In genomic region chr10:132132391-132132841, GRCh38 we compare ENCODE assay signal across 17 cellular contexts. TPM values are rescaled to one million over a fixed set of nuclear protein-coding genes. Genes with fewer than 3 reads are reported as not detected.
DNase-seq lines count a peak whose midpoint lies in the region; ATAC-seq and TF ChIP-seq lines count a peak whose summit lies in the region.
"Had no signal": no experiment of that assay in that cellular context is flagged by ENCODE, and none has a peak within 500 bp of the region (broad histone marks: within the 10 kb centered on the region; RNA-seq: fewer than 3 reads in every experiment).

No MANE protein-coding gene starts in this region.

- no peak for TF ChIP-seq POLR2A in uterus (IDR thresholded peaks at IDR 0.05)

- WGBS in psoas muscle, 3 donors, result 27 to 34% (median 30%) methylated on average over 18 of the region's 18 CpGs

- H3K27me3 Mint-ChIP-seq in activated T-helper 17 cell treated with anti-CD3 and anti-CD28 coated beads, Interleukin-2, amount 50 U/mL, for 72 hours, result peaks cover 21% of the 10 kb centered on the region

- H3K27me3 ChIP-seq in psoas muscle (ENCODE audit: insufficient read depth in 3 of 3, low read length in 2 of 3) (no peaks in the 10 kb centered on the region), uterus (no peaks in the 10 kb centered on the region)
- H3K27me3 ChIP-seq: adrenal gland had no signal

- H3K4me3 ChIP-seq in psoas muscle (peak overlapping the region; percentile 1), uterus (no peak overlapping the region)
- H3K4me3 ChIP-seq: A549, adrenal gland, upper lobe of right lung had no signal

- H3K36me3 Mint-ChIP-seq in activated T-helper 17 cell treated with anti-CD3 and anti-CD28 coated beads, Interleukin-2, amount 50 U/mL, for 72 hours (ENCODE audit: low read depth), result no peaks in the 10 kb centered on the region

- DNase-seq in NCI-H748 (lab: John Stamatoyannopoulos, UW; ENCODE audit: unreplicated experiment) (peak; percentile 26), NCI-H748 treated with DMSO at 0.1 percent for 48 hours (lab: John Stamatoyannopoulos, UW) (no peak), NCI-H69 (lab: John Stamatoyannopoulos, UW) (peak; percentile 67), left cardiac atrium (peak; percentile 14), psoas muscle (peak; percentile 6 to 50), T-helper 1 cell (no peak), uterus (no peak)
- DNase-seq: activated CD4-positive, alpha-beta memory T cell treated with anti-CD3 and anti-CD28 coated beads, Interleukin-2, amount 10 ng/mL, durations not matched to agents 7 days and 5 days; activated T-cell treated with anti-CD3 and anti-CD28 coated beads, Interleukin-2, amount 50 U/mL, for 48 hours; NCI-H1105 treated with DMSO at 0.1 percent for 48 hours; stimulated activated CD4-positive, alpha-beta T cell treated with anti-CD3 and anti-CD28 coated beads, Interleukin-12 subunit alpha, Interleukin-12 subunit beta, amount 100 ng/mL, for 4 hours; stimulated activated naive CD4-positive, alpha-beta T cell had no signal

- H3K4me1 ChIP-seq in psoas muscle, result no peaks in the 10 kb centered on the region
- no peaks in the 10 kb centered on the region for H3K4me1 ChIP-seq in uterus
- H3K4me1 ChIP-seq: A549, adrenal gland, upper lobe of right lung had no signal

- intact Hi-C loops in left cardiac atrium (cut with DNase I) (no loop called here), psoas muscle (cut with DNase I) (no loop called here), uterus (cut with DNase I; ENCODE audit: low total_unique reads) (no loop called here)

- no peak overlapping the region for H3K27ac ChIP-seq in psoas muscle
- H3K27ac ChIP-seq in uterus, result no peak overlapping the region
- H3K27ac ChIP-seq: A549, upper lobe of right lung had no signal

- no peaks in the 10 kb centered on the region for H3K9me3 ChIP-seq in psoas muscle
- H3K9me3 ChIP-seq in uterus, result no peaks in the 10 kb centered on the region
- H3K9me3 ChIP-seq: A549, adrenal gland, upper lobe of right lung had no signal

- no peak overlapping the region for H3K4me3 Mint-ChIP-seq in activated T-helper 17 cell treated with anti-CD3 and anti-CD28 coated beads, Interleukin-2, amount 50 U/mL, for 72 hours
- H3K4me3 Mint-ChIP-seq: activated CD4-positive, alpha-beta memory T cell treated with anti-CD3 and anti-CD28 coated beads, Interleukin-2, amount 10 ng/mL, durations not matched to agents 7 days and 5 days had no signal

- no peaks in the 10 kb centered on the region for H3K9me3 Mint-ChIP-seq in activated T-helper 17 cell treated with anti-CD3 and anti-CD28 coated beads, Interleukin-2, amount 50 U/mL, for 72 hours
- H3K9me3 Mint-ChIP-seq: activated CD4-positive, alpha-beta memory T cell treated with anti-CD3 and anti-CD28 coated beads, Interleukin-2, amount 10 ng/mL, durations not matched to agents 7 days and 5 days had no signal

- ATAC-seq in left cardiac atrium (no peak), psoas muscle (peak in 3 of 4 donors; percentile 27 to 43 (median 32))
- no peak for ATAC-seq in activated T-helper 17 cell treated with anti-CD3 and anti-CD28 coated beads, Interleukin-2, amount 50 U/mL, for 72 hours (replicated peaks)
- ATAC-seq: A549, HCT116, upper lobe of right lung had no signal

- TF ChIP-seq CTCF in psoas muscle (IDR thresholded peaks at IDR 0.05) (no peak), uterus (IDR thresholded peaks at IDR 0.05) (no peak)

- H3K27ac Mint-ChIP-seq in activated T-helper 17 cell treated with anti-CD3 and anti-CD28 coated beads, Interleukin-2, amount 50 U/mL, for 72 hours, result no peak overlapping the region
- H3K27ac Mint-ChIP-seq: activated CD4-positive, alpha-beta memory T cell treated with anti-CD3 and anti-CD28 coated beads, Interleukin-2, amount 10 ng/mL, durations not matched to agents 7 days and 5 days had no signal

- H3K36me3 ChIP-seq in psoas muscle (ENCODE audit: insufficient read depth in 1 of 2, low read depth in 1 of 2) (no peaks in the 10 kb centered on the region), uterus (no peaks in the 10 kb centered on the region)
- H3K36me3 ChIP-seq: adrenal gland, upper lobe of right lung had no signal

- H3K4me1 Mint-ChIP-seq in activated T-helper 17 cell treated with anti-CD3 and anti-CD28 coated beads, Interleukin-2, amount 50 U/mL, for 72 hours, result no peaks in the 10 kb centered on the region
- H3K4me1 Mint-ChIP-seq: activated CD4-positive, alpha-beta memory T cell treated with anti-CD3 and anti-CD28 coated beads, Interleukin-2, amount 10 ng/mL, durations not matched to agents 7 days and 5 days had no signal

RNA-seq across cellular contexts. Expression of gene DPYSL4, which starts 54.3 kb away (rescaled TPM):
- total RNA-seq in left cardiac atrium (1 to 10 TPM; 1.4 to 9.9 TPM), psoas muscle (1 to 10 TPM in 1 of 4 donors, under 1 TPM in 3; 0.82 to 1.4 (median 0.85) TPM), uterus (1 to 10 TPM in 2 of 4 donors, not detected in 2; 1.5 to 5.0 TPM)
- polyA plus RNA-seq in psoas muscle, result under 1 TPM; 0.30 to 0.39 (median 0.36) TPM
- 10 to 100 TPM; 14.3 to 23.5 TPM for total RNA-seq in activated T-helper 17 cell treated with anti-CD3 and anti-CD28 coated beads, Interleukin-2, amount 50 U/mL, for 72 hours

Comparison
In these comparisons a context has a peak if more than half of its experiments do, and no peak if none do; other contexts are left out.
1. DNase-seq: peak in NCI-H748 (single experiment), NCI-H69 (single experiment), left cardiac atrium (single experiment) and psoas muscle (2 of 2); none in NCI-H748 treated with DMSO at 0.1 percent for 48 hours (single experiment), T-helper 1 cell (0 of 5) and uterus (0 of 2).
2. ATAC-seq: peak in psoas muscle (3 of 4); none in left cardiac atrium (0 of 2) and activated T-helper 17 cell treated with anti-CD3 and anti-CD28 coated beads, Interleukin-2, amount 50 U/mL, for 72 hours (single experiment).